9 cellular contexts compared by ENCODE assay signal in genomic region chr9:72592501-72593403, GRCh38.
A peak's percentile ranks its signal among the peaks of the same experiment; 100 is the strongest.
DNase-seq lines count a peak whose midpoint lies in the region; ATAC-seq and TF ChIP-seq lines count a peak whose summit lies in the region.
"Had no signal": no experiment of that assay in that cellular context is flagged by ENCODE, and none has a peak within 500 bp of the region (broad histone marks: within the 10 kb centered on the region; RNA-seq: fewer than 3 reads in every experiment).

No MANE protein-coding gene starts in this region.

- no peaks in the 10 kb centered on the region for H3K9me3 ChIP-seq in mucosa of descending colon

- DNase-seq in AG08396 (ENCODE audit: low spot score) (peak; percentile 33), GM12865 (ENCODE audit: low read depth) (peak; percentile 65), NCI-H1417 (lab: John Stamatoyannopoulos, UW) (peak; percentile 30 to 82 (median 48)), T-helper 2 cell (peak in 3 of 5 experiments; percentile 4 to 76 (median 25)), epithelial cell of proximal tubule (ENCODE audit: low read depth) (no peak), mucosa of descending colon (peak in 1 of 3 donors; percentile 40), HK-2 (ENCODE audit: unreplicated experiment) (no peak)

- intact Hi-C loops in mucosa of descending colon (cut with DNase I, micrococcal nuclease): loop anchor here (2.0 to 10.0 kb wide), 3 partner anchors 228 to 300 kb away; partner anchors contain the start of gene ZFAND5 (in 1 of the 2)

- peak; percentile 84 for ATAC-seq in HG02759 (IDR thresholded peaks at IDR 0.05; ENCODE audit: unreplicated experiment)
- peak; percentile 78 for ATAC-seq in mucosa of descending colon

- peaks cover 29% of the 10 kb centered on the region for H3K4me1 ChIP-seq in mucosa of descending colon (ENCODE audit: low read depth)

- TF ChIP-seq CTCF in GM12865 (IDR thresholded peaks at IDR 0.05; ENCODE audit: insufficient read depth, low read depth, low read length, missing control alignments) (peak; percentile 58), epithelial cell of proximal tubule (conservative IDR thresholded peaks at IDR 0.05; ENCODE audit: low read depth, low read length) (peak; percentile 81), mucosa of descending colon (IDR thresholded peaks at IDR 0.05) (peak; percentile 63)

- H3K36me3 ChIP-seq in mucosa of descending colon (ENCODE audit: low read depth): no peaks in the 10 kb centered on the region

- no peak overlapping the region for H3K4me3 ChIP-seq in GM12865 (ENCODE audit: low read depth, low read length)
- H3K4me3 ChIP-seq in epithelial cell of proximal tubule (ENCODE audit: low read depth, low read length): no peak overlapping the region
- no peak overlapping the region for H3K4me3 ChIP-seq in mucosa of descending colon
- H3K4me3 ChIP-seq: skin epidermis had no signal

Comparison
In these comparisons a context has a peak if more than half of its experiments do, and no peak if none do; other contexts are left out.
1. DNase-seq: peak in AG08396 (single experiment), GM12865 (single experiment), NCI-H1417 (3 of 3) and T-helper 2 cell (3 of 5); none in epithelial cell of proximal tubule (single experiment) and HK-2 (single experiment).
2. Peak in every context shown above with its lines, with median percentiles within 50 percentile points of each other: CTCF ChIP-seq.